ENCODE assay signal across 8 cellular contexts in the genomic region with DNA sequence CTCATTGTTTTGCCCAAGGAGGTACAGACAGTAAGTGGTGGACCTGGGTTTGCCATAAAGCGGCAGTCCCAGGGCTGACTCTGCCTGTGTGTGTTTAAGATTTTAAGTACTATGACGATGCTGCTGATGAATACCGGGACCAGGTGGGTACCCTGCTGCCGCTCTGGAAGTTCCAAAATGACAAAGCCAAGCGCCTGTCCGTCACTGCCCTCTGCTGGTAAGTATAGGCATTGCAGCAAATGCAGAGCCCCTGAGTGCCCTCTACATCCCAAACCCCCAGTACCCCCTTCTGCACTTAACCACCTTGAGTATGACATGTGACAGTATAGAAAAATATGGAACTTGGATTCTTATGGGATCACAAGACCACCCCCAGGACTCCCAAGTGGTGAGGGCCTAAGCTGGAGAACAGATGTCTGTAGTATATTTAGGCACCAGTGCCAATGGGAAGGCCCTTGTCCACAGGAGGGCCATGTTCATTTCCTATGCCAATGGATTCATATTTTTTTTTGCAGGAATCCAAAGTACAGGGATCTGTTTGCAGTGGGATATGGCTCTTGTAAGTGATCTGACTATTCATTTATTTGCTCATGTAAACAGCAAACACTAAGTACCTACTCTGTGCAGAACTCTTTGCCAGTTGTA. TPM values are rescaled to one million over a fixed set of nuclear protein-coding genes. Genes with fewer than 3 reads are reported as not detected.
DNase-seq lines count a peak whose midpoint lies in the region; ATAC-seq and TF ChIP-seq lines count a peak whose summit lies in the region.

No MANE protein-coding gene starts in this region.

- H3K27me3 ChIP-seq in GM06990 (replicated peaks; ENCODE audit: control insufficient read depth, insufficient read depth, low read length) (peaks cover 7% of the 10 kb centered on the region), Loucy (ENCODE audit: insufficient read depth, low read length, poor library complexity, severe bottlenecking) (no peaks in the 10 kb centered on the region), ascending aorta (no peaks in the 10 kb centered on the region)

- H3K79me2 ChIP-seq in Loucy (ENCODE audit: insufficient read depth, low read length) = no peaks in the 10 kb centered on the region

- intact Hi-C loops in ascending aorta (cut with DNase I) = loop anchor here (1.0 to 10.0 kb wide), 4 partner anchors 63 to 166 kb away; no protein-coding TSS in a partner anchor

- peaks cover 2% of the 10 kb centered on the region for H3K4me1 Mint-ChIP-seq in T-helper 2 cell treated with Interferon-gamma antibody and Interleukin-4, amounts not matched to agents 5 μg/mL and 100 μg/mL, for 36 hours (ENCODE audit: low read depth)

- no peak overlapping the region for H3K27ac Mint-ChIP-seq in T-helper 2 cell treated with Interferon-gamma antibody and Interleukin-4, amounts not matched to agents 5 μg/mL and 100 μg/mL, for 36 hours

- H3K36me3 ChIP-seq in GM06990 (ENCODE audit: control insufficient read depth, insufficient read depth, low read length) = no peaks in the 10 kb centered on the region
- no peaks in the 10 kb centered on the region for H3K36me3 ChIP-seq in Loucy (ENCODE audit: insufficient read depth, low read length)
- H3K36me3 ChIP-seq in ascending aorta = no peaks in the 10 kb centered on the region

- H3K4me2 ChIP-seq in Loucy (ENCODE audit: low read depth, low read length, poor library complexity, severe bottlenecking) = no peak overlapping the region

- no peak overlapping the region for H3K4me3 Mint-ChIP-seq in T-helper 2 cell treated with Interferon-gamma antibody and Interleukin-4, amounts not matched to agents 5 μg/mL and 100 μg/mL, for 36 hours

- no peaks in the 10 kb centered on the region for H3F3A ChIP-seq in Loucy (ENCODE audit: low read depth)

- DNase-seq in GM06990 (ENCODE audit: extremely low read depth, insufficient read length) = no peak
- peak; percentile 72 for DNase-seq in T-helper 2 cell treated with Interferon-gamma antibody and Interleukin-4, amounts not matched to agents 5 μg/mL and 100 μg/mL, for 36 hours (ENCODE audit: low spot score)
- peak in 1 of 2 donors; percentile 75 for DNase-seq in ascending aorta (ENCODE audit: low spot score in 2 of 2)
- peak; percentile 88 for DNase-seq in iPS-NIHi7 (ENCODE audit: extremely low spot score)
- DNase-seq in stimulated activated CD4-positive, alpha-beta T cell treated with anti-CD3 and anti-CD28 coated beads, Interleukin-15, amount 100 ng/mL, for 48 hours (ENCODE audit: low read depth in 2 of 2) = peak; percentile 70 to 77

- H3K4me3 ChIP-seq in GM06990 (replicated peaks; ENCODE audit: low read depth, low read length) = no peak overlapping the region
- H3K4me3 ChIP-seq in Loucy (ENCODE audit: low read length, poor library complexity, severe bottlenecking) = no peak overlapping the region
- H3K4me3 ChIP-seq in ascending aorta = no peak overlapping the region

- no peaks in the 10 kb centered on the region for H3K4me1 ChIP-seq in Loucy (ENCODE audit: insufficient read depth, low read length, poor library complexity, severe bottlenecking)
- peaks cover 11 to 17% of the 10 kb centered on the region in 2 donors for H3K4me1 ChIP-seq in ascending aorta

- no peaks in the 10 kb centered on the region for H3K9me3 Mint-ChIP-seq in T-helper 2 cell treated with Interferon-gamma antibody and Interleukin-4, amounts not matched to agents 5 μg/mL and 100 μg/mL, for 36 hours

- H2AFZ ChIP-seq in Loucy (ENCODE audit: low read length) = no peak overlapping the region

- ATAC-seq in GM18498 (IDR thresholded peaks at IDR 0.05; ENCODE audit: unreplicated experiment) (no peak), HG03457 (IDR thresholded peaks at IDR 0.05; ENCODE audit: unreplicated experiment) (no peak)

- H3K9me2 ChIP-seq in Loucy (replicated peaks; ENCODE audit: low read depth, low read length) = no peaks in the 10 kb centered on the region

- H4K20me1 ChIP-seq in Loucy (ENCODE audit: insufficient read depth, low read length, poor library complexity, severe bottlenecking) = no peaks in the 10 kb centered on the region

- no peak overlapping the region for H3K27ac ChIP-seq in ascending aorta

- no peaks in the 10 kb centered on the region for H3K36me3 Mint-ChIP-seq in T-helper 2 cell treated with Interferon-gamma antibody and Interleukin-4, amounts not matched to agents 5 μg/mL and 100 μg/mL, for 36 hours (ENCODE audit: low read depth)

- peak; percentile 98 for TF ChIP-seq CTCF in GM06990 (IDR thresholded peaks at IDR 0.05; ENCODE audit: insufficient read depth, low read length, poor library complexity, severe bottlenecking)
- peak; percentile 98 for TF ChIP-seq CTCF in Loucy (conservative IDR thresholded peaks at IDR 0.05; ENCODE audit: low read length)
- peak; percentile 78 to 98 (median 97) for TF ChIP-seq CTCF in ascending aorta (IDR thresholded peaks at IDR 0.05)

- H3K27me3 Mint-ChIP-seq in T-helper 2 cell treated with Interferon-gamma antibody and Interleukin-4, amounts not matched to agents 5 μg/mL and 100 μg/mL, for 36 hours (ENCODE audit: low read depth) = peaks cover 2% of the 10 kb centered on the region

- no peak overlapping the region for H3K9ac ChIP-seq in Loucy (ENCODE audit: low read depth, low read length, poor library complexity, severe bottlenecking)

- H3K9me3 ChIP-seq in Loucy (ENCODE audit: insufficient read depth, low read depth, low read length) = no peaks in the 10 kb centered on the region
- H3K9me3 ChIP-seq in ascending aorta = no peaks in the 10 kb centered on the region

RNA-seq across cellular contexts. Expression of gene ENHO, which starts 22.0 kb away (rescaled TPM):
- not detected for total RNA-seq in ascending aorta

RNA-seq across cellular contexts. Expression of gene DNAI1, which starts 42.1 kb away (rescaled TPM):
- not detected for total RNA-seq in ascending aorta

RNA-seq across cellular contexts. Expression of gene FAM219A, which starts 42.4 kb away (rescaled TPM):
- 26.8 TPM for total RNA-seq in ascending aorta
